ENCODE assay signal across 20 cellular contexts in the genomic region with DNA sequence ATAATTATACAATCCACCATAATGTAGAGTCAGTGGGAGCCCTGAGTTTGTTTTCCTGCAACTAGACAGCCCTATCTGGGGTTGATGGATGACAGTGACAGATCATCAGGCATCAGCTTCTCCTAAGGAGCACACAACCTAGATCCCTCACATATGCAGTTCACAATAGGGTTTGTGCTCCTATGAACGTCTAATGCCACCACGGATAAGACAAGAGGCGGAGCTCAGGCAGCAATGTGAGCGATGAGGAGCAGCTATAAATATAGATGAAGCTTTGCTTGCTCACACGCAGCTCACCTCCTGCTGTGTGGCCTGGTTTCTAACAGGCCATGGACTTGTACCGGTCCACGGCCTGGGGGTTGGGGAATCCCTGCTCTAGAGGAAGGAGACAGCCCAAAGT.
"Had no signal": no experiment of that assay in that cellular context is flagged by ENCODE, and none has a peak within 500 bp of the region (broad histone marks: within the 10 kb centered on the region; RNA-seq: fewer than 3 reads in every experiment).

No MANE protein-coding gene starts in this region.

- DNase-seq: activated CD4-positive, alpha-beta T cell treated with anti-CD3 and anti-CD28 coated beads for 48 hours; activated CD4-positive, CD25-positive, alpha-beta regulatory T cell; activated CD8-positive, alpha-beta memory T cell treated with anti-CD3 and anti-CD28 coated beads, Interleukin-2, amount 50 U/mL, for 4 hours; activated CD8-positive, alpha-beta T cell treated with anti-CD3 and anti-CD28 coated beads for 36 hours; activated effector memory CD4-positive, alpha-beta T cell treated with anti-CD3 and anti-CD28 coated beads, Interleukin-2, amount 50 U/mL, for 16 hours; activated T-cell treated with anti-CD3 and anti-CD28 coated beads, Interleukin-2, amount 50 U/mL, for 72 hours; left cardiac atrium; lower lobe of right lung; natural killer cell; pancreas; sigmoid colon; stimulated activated CD8-positive, alpha-beta memory T cell treated with anti-CD3 and anti-CD28 coated beads, Interleukin-4, amount 100 ng/mL, for 48 hours; stimulated activated naive CD8-positive, alpha-beta T cell treated with anti-CD3 and anti-CD28 coated beads, Interleukin-15, Interleukin-2, amounts not matched to agents 100 U/mL and 50 U/mL, for 24 hours; tibial artery had no signal

- H3K27ac ChIP-seq: dorsolateral prefrontal cortex, hepatocyte, neutrophil, pancreas, sigmoid colon had no signal

- ATAC-seq: activated CD8-positive, alpha-beta T cell treated with anti-CD3 and anti-CD28 coated beads for 36 hours; activated naive CD4-positive, alpha-beta T cell treated with anti-CD3 and anti-CD28 coated beads, Interleukin-2, amount 50 U/mL, for 72 hours; natural killer cell; pancreas; stimulated activated naive CD8-positive, alpha-beta T cell treated with anti-CD3 and anti-CD28 coated beads, Interleukin-15, Interleukin-2, amounts not matched to agents 100 U/mL and 50 U/mL, for 24 hours had no signal

- H3K27me3 ChIP-seq: adrenal gland, dorsolateral prefrontal cortex, hepatocyte, neutrophil, pancreas, sigmoid colon, tibial artery had no signal

- H3K4me3 ChIP-seq: adrenal gland, dorsolateral prefrontal cortex, hepatocyte, lower lobe of right lung, pancreas, sigmoid colon, tibial artery had no signal

- H3K4me3 Mint-ChIP-seq: activated CD8-positive, alpha-beta T cell treated with anti-CD3 and anti-CD28 coated beads for 36 hours; activated T-cell treated with anti-CD3 and anti-CD28 coated beads, Interleukin-2, amount 50 U/mL, for 72 hours; natural killer cell; T-helper 2 cell treated with Interferon-gamma antibody and Interleukin-4, amounts not matched to agents 5 μg/mL and 100 μg/mL, for 36 hours had no signal

- H3K79me2 ChIP-seq: hepatocyte had no signal

- H3K4me1 ChIP-seq: lower lobe of right lung, pancreas, sigmoid colon had no signal

- H3K27ac Mint-ChIP-seq: activated CD8-positive, alpha-beta T cell treated with anti-CD3 and anti-CD28 coated beads for 36 hours; T-helper 2 cell treated with Interferon-gamma antibody and Interleukin-4, amounts not matched to agents 5 μg/mL and 100 μg/mL, for 36 hours had no signal

- H3K9me3 ChIP-seq: adrenal gland, lower lobe of right lung, neutrophil, pancreas, sigmoid colon, tibial artery had no signal

- H3K27me3 Mint-ChIP-seq: activated CD8-positive, alpha-beta T cell treated with anti-CD3 and anti-CD28 coated beads for 36 hours had no signal

- H2AFZ ChIP-seq: hepatocyte had no signal

- H3K9me3 Mint-ChIP-seq: activated CD8-positive, alpha-beta T cell treated with anti-CD3 and anti-CD28 coated beads for 36 hours; activated naive CD4-positive, alpha-beta T cell treated with anti-CD3 and anti-CD28 coated beads, Interleukin-2, amount 50 U/mL, for 72 hours; activated T-cell treated with anti-CD3 and anti-CD28 coated beads, Interleukin-2, amount 50 U/mL, for 72 hours; natural killer cell; T-helper 2 cell treated with Interferon-gamma antibody and Interleukin-4, amounts not matched to agents 5 μg/mL and 100 μg/mL, for 36 hours had no signal

- H3K4me2 ChIP-seq: hepatocyte had no signal
